Comparison of ENCODE assay signal across 13 cellular contexts in genomic region chr2:42881732-42882131, GRCh38.
DNase-seq lines count a peak whose midpoint lies in the region; ATAC-seq, FAIRE-seq and TF ChIP-seq lines count a peak whose summit lies in the region.
"Had no signal": no experiment of that assay in that cellular context is flagged by ENCODE, and none has a peak within 500 bp of the region (broad histone marks: within the 10 kb centered on the region; RNA-seq: fewer than 3 reads in every experiment).

No MANE protein-coding gene starts in this region.

- peak; percentile 22 for DNase-seq in activated CD8-positive, alpha-beta T cell treated with anti-CD3 and anti-CD28 coated beads for 36 hours
- no peak for DNase-seq in activated CD8-positive, alpha-beta T cell treated with anti-CD3 and anti-CD28 coated beads, Interleukin-2, amount 10 ng/mL, durations not matched to agents 7 days and 5 days
- DNase-seq in HT1080 (ENCODE audit: low read depth) (peak; percentile 71), astrocyte (ENCODE audit: low read depth) (peak; percentile 39), omental fat pad (ENCODE audit: low spot score) (peak; percentile 22), NCI-H187 treated with DMSO at 0.1 percent for 48 hours (lab: John Stamatoyannopoulos, UW) (no peak), NCI-H510A treated with DMSO at 0.1 percent for 48 hours (lab: John Stamatoyannopoulos, UW) (no peak)
- DNase-seq: brain microvascular endothelial cell, DMS 273 treated with DMSO at 0.1 percent for 48 hours, hippocampal formation, mesenchymal stem cell, PC-9 had no signal

- FAIRE-seq in astrocyte (lab: Jason Lieb, UNC), result no peak

- H3K27ac Mint-ChIP-seq in activated CD8-positive, alpha-beta T cell treated with anti-CD3 and anti-CD28 coated beads for 36 hours, result no peak overlapping the region
- no peak overlapping the region for H3K27ac Mint-ChIP-seq in activated CD8-positive, alpha-beta T cell treated with anti-CD3 and anti-CD28 coated beads, Interleukin-2, amount 10 ng/mL, durations not matched to agents 7 days and 5 days
- no peak overlapping the region for H3K27ac Mint-ChIP-seq in astrocyte (ENCODE audit: unreplicated experiment)

- CTCF ChIA-PET in activated CD8-positive, alpha-beta T cell treated with anti-CD3 and anti-CD28 coated beads for 36 hours (lab: Charles Lee), result interaction anchor here (1.2 kb wide), 1 partner anchor 63 kb away, joined by 3 read pairs; no protein-coding TSS in a partner anchor
- CTCF ChIA-PET in activated CD8-positive, alpha-beta T cell treated with anti-CD3 and anti-CD28 coated beads, Interleukin-2, amount 10 ng/mL, durations not matched to agents 7 days and 5 days (lab: Charles Lee), result no interaction called here

- H3K27me3 Mint-ChIP-seq in activated CD8-positive, alpha-beta T cell treated with anti-CD3 and anti-CD28 coated beads for 36 hours, result no peaks in the 10 kb centered on the region
- H3K27me3 Mint-ChIP-seq in activated CD8-positive, alpha-beta T cell treated with anti-CD3 and anti-CD28 coated beads, Interleukin-2, amount 10 ng/mL, durations not matched to agents 7 days and 5 days (ENCODE audit: low read depth), result no peaks in the 10 kb centered on the region
- H3K27me3 Mint-ChIP-seq in astrocyte (ENCODE audit: low read depth, unreplicated experiment), result peaks cover 3% of the 10 kb centered on the region

- no peaks in the 10 kb centered on the region for H3K36me3 Mint-ChIP-seq in activated CD8-positive, alpha-beta T cell treated with anti-CD3 and anti-CD28 coated beads for 36 hours (ENCODE audit: low read depth)
- H3K36me3 Mint-ChIP-seq in activated CD8-positive, alpha-beta T cell treated with anti-CD3 and anti-CD28 coated beads, Interleukin-2, amount 10 ng/mL, durations not matched to agents 7 days and 5 days (ENCODE audit: low read depth), result no peaks in the 10 kb centered on the region
- H3K36me3 Mint-ChIP-seq in astrocyte (ENCODE audit: low read depth, unreplicated experiment), result peaks cover 2% of the 10 kb centered on the region

- H3K36me3 ChIP-seq in astrocyte (ENCODE audit: insufficient read depth, low read length), result no peaks in the 10 kb centered on the region
- H3K36me3 ChIP-seq: brain microvascular endothelial cell had no signal

- intact Hi-C loops in activated CD8-positive, alpha-beta T cell treated with anti-CD3 and anti-CD28 coated beads for 36 hours (cut with micrococcal nuclease), result no loop called here

- no peak overlapping the region for H3K27ac ChIP-seq in astrocyte (ENCODE audit: low read depth, low read length)
- H3K27ac ChIP-seq: brain microvascular endothelial cell, PC-9 had no signal

- ATAC-seq in activated CD8-positive, alpha-beta T cell treated with anti-CD3 and anti-CD28 coated beads for 36 hours, result peak; percentile 28
- ATAC-seq in activated CD8-positive, alpha-beta T cell treated with anti-CD3 and anti-CD28 coated beads, Interleukin-2, amount 10 ng/mL, durations not matched to agents 7 days and 5 days, result no peak
- peak; percentile 39 for ATAC-seq in omental fat pad (ENCODE audit: low FRiP score)
- ATAC-seq in HG02588 (IDR thresholded peaks at IDR 0.05; ENCODE audit: unreplicated experiment), result no peak

- no peaks in the 10 kb centered on the region for H4K20me1 ChIP-seq in astrocyte (ENCODE audit: insufficient read depth, low read length)

- no peaks in the 10 kb centered on the region for H3K9me3 ChIP-seq in astrocyte (ENCODE audit: insufficient read depth, low read depth, low read length)

- no peak overlapping the region for H3K4me3 ChIP-seq in astrocyte (ENCODE audit: insufficient read depth, low read depth, low read length)
- H3K4me3 ChIP-seq: PC-9 had no signal

- H3K9ac ChIP-seq in astrocyte (ENCODE audit: low read length), result no peak overlapping the region

- no peak overlapping the region for H2AFZ ChIP-seq in astrocyte (ENCODE audit: low read depth, low read length)
- H2AFZ ChIP-seq: PC-9 had no signal

- no peaks in the 10 kb centered on the region for H3K9me3 Mint-ChIP-seq in activated CD8-positive, alpha-beta T cell treated with anti-CD3 and anti-CD28 coated beads for 36 hours
- no peaks in the 10 kb centered on the region for H3K9me3 Mint-ChIP-seq in activated CD8-positive, alpha-beta T cell treated with anti-CD3 and anti-CD28 coated beads, Interleukin-2, amount 10 ng/mL, durations not matched to agents 7 days and 5 days (ENCODE audit: insufficient read depth)
- H3K9me3 Mint-ChIP-seq in astrocyte (ENCODE audit: unreplicated experiment), result peaks cover 4% of the 10 kb centered on the region

- H3K27me3 ChIP-seq in astrocyte (ENCODE audit: insufficient read depth, low read length), result no peaks in the 10 kb centered on the region
- H3K27me3 ChIP-seq: brain microvascular endothelial cell had no signal

- H3K4me1 Mint-ChIP-seq in activated CD8-positive, alpha-beta T cell treated with anti-CD3 and anti-CD28 coated beads for 36 hours (ENCODE audit: low read depth), result peaks cover 29% of the 10 kb centered on the region
- peaks cover 7% of the 10 kb centered on the region for H3K4me1 Mint-ChIP-seq in activated CD8-positive, alpha-beta T cell treated with anti-CD3 and anti-CD28 coated beads, Interleukin-2, amount 10 ng/mL, durations not matched to agents 7 days and 5 days (ENCODE audit: low read depth)
- H3K4me1 Mint-ChIP-seq in astrocyte (ENCODE audit: low read depth, unreplicated experiment), result peaks cover 16% of the 10 kb centered on the region

- H3K4me3 Mint-ChIP-seq in activated CD8-positive, alpha-beta T cell treated with anti-CD3 and anti-CD28 coated beads for 36 hours, result no peak overlapping the region
- H3K4me3 Mint-ChIP-seq in activated CD8-positive, alpha-beta T cell treated with anti-CD3 and anti-CD28 coated beads, Interleukin-2, amount 10 ng/mL, durations not matched to agents 7 days and 5 days, result no peak overlapping the region
- H3K4me3 Mint-ChIP-seq in astrocyte (ENCODE audit: unreplicated experiment), result no peak overlapping the region

- H3K79me2 ChIP-seq in astrocyte (ENCODE audit: insufficient read depth, low read length), result no peaks in the 10 kb centered on the region

- POLR2A ChIA-PET in activated CD8-positive, alpha-beta T cell treated with anti-CD3 and anti-CD28 coated beads for 36 hours (lab: Charles Lee), result no interaction called here
- POLR2A ChIA-PET in activated CD8-positive, alpha-beta T cell treated with anti-CD3 and anti-CD28 coated beads, Interleukin-2, amount 10 ng/mL, durations not matched to agents 7 days and 5 days (lab: Charles Lee), result no interaction called here

- peaks cover 18% of the 10 kb centered on the region for H3K4me1 ChIP-seq in astrocyte (ENCODE audit: insufficient read depth, low read length)

- no peak overlapping the region for H3K4me2 ChIP-seq in astrocyte (ENCODE audit: low read length)
- H3K4me2 ChIP-seq: PC-9 had no signal

- no peak for TF ChIP-seq CTCF in activated CD8-positive, alpha-beta T cell treated with anti-CD3 and anti-CD28 coated beads for 36 hours (IDR thresholded peaks at IDR 0.05)
- no peak for TF ChIP-seq CTCF in astrocyte (IDR thresholded peaks at IDR 0.05; ENCODE audit: insufficient read depth, low read depth, low read length)
- TF ChIP-seq CTCF in omental fat pad (IDR thresholded peaks at IDR 0.05), result no peak

Comparison
In these comparisons a context has a peak if more than half of its experiments do, and no peak if none do; other contexts are left out.
1. ATAC-seq: peak in activated CD8-positive, alpha-beta T cell treated with anti-CD3 and anti-CD28 coated beads for 36 hours (single experiment) and omental fat pad (single experiment); none in activated CD8-positive, alpha-beta T cell treated with anti-CD3 and anti-CD28 coated beads, Interleukin-2, amount 10 ng/mL, durations not matched to agents 7 days and 5 days (single experiment) and HG02588 (single experiment).
2. DNase-seq: peak in activated CD8-positive, alpha-beta T cell treated with anti-CD3 and anti-CD28 coated beads for 36 hours (single experiment), HT1080 (single experiment), astrocyte (single experiment) and omental fat pad (single experiment); none in activated CD8-positive, alpha-beta T cell treated with anti-CD3 and anti-CD28 coated beads, Interleukin-2, amount 10 ng/mL, durations not matched to agents 7 days and 5 days (single experiment), NCI-H187 treated with DMSO at 0.1 percent for 48 hours (single experiment) and NCI-H510A treated with DMSO at 0.1 percent for 48 hours (single experiment).